In the genomic region with DNA sequence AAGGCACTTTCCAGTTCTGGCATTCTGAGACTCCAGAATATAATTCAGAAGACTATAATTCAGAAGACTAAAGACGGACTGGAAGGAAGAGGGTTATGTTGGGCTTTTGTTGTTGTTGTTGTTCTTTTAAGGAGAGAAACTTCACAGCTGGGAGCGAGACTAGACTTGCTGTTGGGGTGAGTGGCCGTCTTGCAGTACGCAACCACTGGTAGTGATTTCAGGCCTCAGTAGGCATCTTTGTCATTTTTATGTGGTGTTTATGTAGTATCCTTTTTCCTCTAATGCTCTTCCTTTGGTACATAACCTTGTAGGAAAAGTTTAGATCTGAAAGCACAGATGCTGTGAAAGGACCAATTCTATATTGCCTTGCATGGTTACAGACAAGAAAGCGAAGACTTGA, we compare ENCODE assay signal across 21 cellular contexts.
"Had no signal": no experiment of that assay in that cellular context is flagged by ENCODE, and none has a peak within 500 bp of the region (broad histone marks: within the 10 kb centered on the region; RNA-seq: fewer than 3 reads in every experiment).

No MANE protein-coding gene starts in this region.

- H3K4me3 Mint-ChIP-seq: endodermal cell; mesothelial cell of epicardium; natural killer cell treated with Interleukin-12 subunit alpha and Interleukin-12 subunit beta and Interleukin-15 and Interleukin-18, amount 100 ng/mL, for 72 hours; stimulated activated memory B cell treated with anti-CD40 and anti-IgM and Interleukin-4, amounts not matched to agents 10 μg/mL and 1 μg/mL and 100 μg/mL, for 72 hours; stimulated activated naive CD8-positive, alpha-beta T cell treated with anti-CD3 and anti-CD28 coated beads, Interleukin-15, Interleukin-2, amounts not matched to agents 100 ng/mL and 50 ng/mL, for 24 hours had no signal

- H3K27me3 ChIP-seq: hepatocyte, right lobe of liver, spleen, testis, tibial nerve had no signal

- H3K4me1 ChIP-seq: testis had no signal

- DNase-seq: effector CD4-positive, alpha-beta T cell; endodermal cell; foreskin melanocyte; head of caudate nucleus; mammary epithelial cell; psoas muscle; retina; right lobe of liver; spleen; stimulated activated CD4-positive, alpha-beta T cell treated with anti-CD3 and anti-CD28 coated beads, Interleukin-15, amount 100 ng/mL, for 24 hours; stimulated activated CD4-positive, alpha-beta T cell treated with anti-CD3 and anti-CD28 coated beads, Interleukin-1b, Interleukin-23, amount 100 ng/mL, for 48 hours; stimulated activated CD4-positive, alpha-beta T cell treated with anti-CD3 and anti-CD28 coated beads, Interleukin-4, amount 100 ng/mL, for 24 hours; testis had no signal

- H2AFZ ChIP-seq: hepatocyte had no signal

- H3K27ac Mint-ChIP-seq: endodermal cell; mesothelial cell of epicardium; natural killer cell treated with Interleukin-12 subunit alpha and Interleukin-12 subunit beta and Interleukin-15 and Interleukin-18, amount 100 ng/mL, for 72 hours; stimulated activated memory B cell treated with anti-CD40 and anti-IgM and Interleukin-4, amounts not matched to agents 10 μg/mL and 1 μg/mL and 100 μg/mL, for 72 hours; stimulated activated naive CD8-positive, alpha-beta T cell treated with anti-CD3 and anti-CD28 coated beads, Interleukin-15, Interleukin-2, amounts not matched to agents 100 ng/mL and 50 ng/mL, for 24 hours had no signal

- H3K4me3 ChIP-seq: coronary artery, hepatocyte, psoas muscle, right lobe of liver, spleen, testis, tibial nerve had no signal

- H3K27ac ChIP-seq: coronary artery, hepatocyte, psoas muscle, right lobe of liver, spleen, testis, tibial nerve had no signal

- H3K27me3 Mint-ChIP-seq: natural killer cell treated with Interleukin-12 subunit alpha and Interleukin-12 subunit beta and Interleukin-15 and Interleukin-18, amount 100 ng/mL, for 72 hours; stimulated activated memory B cell treated with anti-CD40 and anti-IgM and Interleukin-4, amounts not matched to agents 10 μg/mL and 1 μg/mL and 100 μg/mL, for 72 hours; stimulated activated naive CD8-positive, alpha-beta T cell treated with anti-CD3 and anti-CD28 coated beads, Interleukin-15, Interleukin-2, amounts not matched to agents 100 ng/mL and 50 ng/mL, for 24 hours had no signal

- H3K9me3 Mint-ChIP-seq: endodermal cell; mesothelial cell of epicardium; natural killer cell treated with Interleukin-12 subunit alpha and Interleukin-12 subunit beta and Interleukin-15 and Interleukin-18, amount 100 ng/mL, for 72 hours; stimulated activated memory B cell treated with anti-CD40 and anti-IgM and Interleukin-4, amounts not matched to agents 10 μg/mL and 1 μg/mL and 100 μg/mL, for 72 hours; stimulated activated naive CD8-positive, alpha-beta T cell treated with anti-CD3 and anti-CD28 coated beads, Interleukin-15, Interleukin-2, amounts not matched to agents 100 ng/mL and 50 ng/mL, for 24 hours had no signal

- ATAC-seq: left lobe of liver; natural killer cell treated with Interleukin-12 subunit alpha and Interleukin-12 subunit beta and Interleukin-15 and Interleukin-18, amount 100 ng/mL, for 72 hours; psoas muscle; right lobe of liver; stimulated activated memory B cell treated with anti-CD40 and anti-IgM and Interleukin-4, amounts not matched to agents 10 μg/mL and 1 μg/mL and 100 μg/mL, for 72 hours had no signal

- H3K36me3 ChIP-seq: right lobe of liver had no signal

- H3K9me3 ChIP-seq: psoas muscle, right lobe of liver, spleen, testis, tibial nerve had no signal

- H3K4me2 ChIP-seq: hepatocyte had no signal
